Comparison of ENCODE assay signal across 8 cellular contexts in the genomic region with DNA sequence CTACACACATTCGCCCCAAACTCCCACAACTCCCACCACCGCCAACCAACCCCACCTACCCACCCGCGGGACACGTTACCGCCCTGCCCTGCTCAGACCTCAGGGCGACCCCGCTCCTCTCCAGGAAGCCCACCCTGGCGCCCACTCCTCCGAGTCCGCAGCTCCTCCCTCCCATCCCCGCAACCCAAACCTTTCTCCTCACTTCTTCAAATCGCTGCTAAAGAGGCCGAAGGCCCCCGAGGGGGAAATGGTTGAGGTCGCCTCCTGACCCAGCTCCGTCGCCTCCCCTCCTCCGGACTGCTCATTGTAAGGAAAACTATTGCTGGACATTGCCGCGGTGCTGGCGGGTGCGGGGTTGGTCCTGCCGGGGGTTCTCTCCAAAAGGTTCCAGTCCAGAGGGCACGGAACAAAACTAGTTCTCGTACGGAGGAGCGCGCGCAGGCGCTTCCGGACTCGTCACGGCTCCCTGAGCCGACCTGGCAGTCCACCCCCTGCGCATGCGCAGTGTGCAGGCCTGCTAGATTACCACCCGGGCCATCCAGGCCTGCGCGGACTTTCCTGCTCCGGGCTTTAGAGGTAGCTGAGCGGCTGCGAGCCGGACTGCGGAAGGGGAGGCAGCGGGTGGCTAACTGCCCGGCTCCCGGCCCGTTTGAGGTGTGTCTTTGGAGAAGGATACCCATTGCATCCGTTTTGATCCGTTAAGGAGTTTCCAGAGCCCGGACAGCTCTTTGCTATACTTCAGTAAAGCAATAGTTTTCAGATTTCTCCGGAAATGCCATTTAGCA. TPM values are rescaled to one million over a fixed set of nuclear protein-coding genes. Genes with fewer than 3 reads are reported as not detected.
DNase-seq lines count a peak whose midpoint lies in the region; ATAC-seq and TF ChIP-seq lines count a peak whose summit lies in the region.

A gene with protein sequence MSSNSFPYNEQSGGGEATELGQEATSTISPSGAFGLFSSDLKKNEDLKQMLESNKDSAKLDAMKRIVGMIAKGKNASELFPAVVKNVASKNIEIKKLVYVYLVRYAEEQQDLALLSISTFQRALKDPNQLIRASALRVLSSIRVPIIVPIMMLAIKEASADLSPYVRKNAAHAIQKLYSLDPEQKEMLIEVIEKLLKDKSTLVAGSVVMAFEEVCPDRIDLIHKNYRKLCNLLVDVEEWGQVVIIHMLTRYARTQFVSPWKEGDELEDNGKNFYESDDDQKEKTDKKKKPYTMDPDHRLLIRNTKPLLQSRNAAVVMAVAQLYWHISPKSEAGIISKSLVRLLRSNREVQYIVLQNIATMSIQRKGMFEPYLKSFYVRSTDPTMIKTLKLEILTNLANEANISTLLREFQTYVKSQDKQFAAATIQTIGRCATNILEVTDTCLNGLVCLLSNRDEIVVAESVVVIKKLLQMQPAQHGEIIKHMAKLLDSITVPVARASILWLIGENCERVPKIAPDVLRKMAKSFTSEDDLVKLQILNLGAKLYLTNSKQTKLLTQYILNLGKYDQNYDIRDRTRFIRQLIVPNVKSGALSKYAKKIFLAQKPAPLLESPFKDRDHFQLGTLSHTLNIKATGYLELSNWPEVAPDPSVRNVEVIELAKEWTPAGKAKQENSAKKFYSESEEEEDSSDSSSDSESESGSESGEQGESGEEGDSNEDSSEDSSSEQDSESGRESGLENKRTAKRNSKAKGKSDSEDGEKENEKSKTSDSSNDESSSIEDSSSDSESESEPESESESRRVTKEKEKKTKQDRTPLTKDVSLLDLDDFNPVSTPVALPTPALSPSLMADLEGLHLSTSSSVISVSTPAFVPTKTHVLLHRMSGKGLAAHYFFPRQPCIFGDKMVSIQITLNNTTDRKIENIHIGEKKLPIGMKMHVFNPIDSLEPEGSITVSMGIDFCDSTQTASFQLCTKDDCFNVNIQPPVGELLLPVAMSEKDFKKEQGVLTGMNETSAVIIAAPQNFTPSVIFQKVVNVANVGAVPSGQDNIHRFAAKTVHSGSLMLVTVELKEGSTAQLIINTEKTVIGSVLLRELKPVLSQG (minus strand): TSS at position 449 of the 785 bp plus-strand sequence. CDS start 119 bp downstream, at position 330.

- WGBS in lung, 2 donors: 0 to 1% methylated on average over 53 of the region's 53 CpGs

- ATAC-seq in lung (ENCODE audit: insufficient read depth, low FRiP score): peak; percentile 99

- POLR2A ChIA-PET in activated CD8-positive, alpha-beta memory T cell treated with anti-CD3 and anti-CD28 coated beads for 36 hours (lab: Charles Lee): interaction anchor here (0.6 to 3.3 kb wide), 5 partner anchors 38 to 690 kb away, joined by 3 to 53 read pairs (median 4); a partner anchor contains a TSS

- no peaks in the 10 kb centered on the region for H3K9me3 ChIP-seq in lung (ENCODE audit: control insufficient read depth in 2 of 2, insufficient read depth in 1 of 2, low read length in 1 of 2)

- H3K27ac ChIP-seq in lung (ENCODE audit: low read depth in 1 of 2, low read length in 1 of 2): peak within 1 kb of the TSS; percentile 96

- peaks cover 0 to 8% of the 10 kb centered on the region in 2 donors for H3K4me1 ChIP-seq in lung (ENCODE audit: control insufficient read depth in 2 of 2, insufficient read depth in 2 of 2, low read length in 2 of 2)

- H3K27me3 ChIP-seq in lung (ENCODE audit: control insufficient read depth, insufficient read depth): no peaks in the 10 kb centered on the region

- H3K36me3 ChIP-seq in lung (ENCODE audit: control insufficient read depth in 2 of 2, insufficient read depth in 2 of 2, low read length in 2 of 2): no peaks in the 10 kb centered on the region

- peak within 1 kb of the TSS; percentile 89 for H3K4me3 ChIP-seq in lung

- no peak for TF ChIP-seq CTCF in GM20000 (IDR thresholded peaks at IDR 0.05; ENCODE audit: extremely low read depth, missing control alignments)
- no peak for TF ChIP-seq CTCF in lung (IDR thresholded peaks at IDR 0.05; ENCODE audit: control extremely low read depth, extremely low read depth)

- CTCF ChIA-PET in activated CD8-positive, alpha-beta memory T cell treated with anti-CD3 and anti-CD28 coated beads for 36 hours (lab: Charles Lee): interaction anchor here (0.7 to 1.3 kb wide), 5 partner anchors 17 to 67 kb away, joined by 3 to 5 read pairs (median 3); a partner anchor contains a TSS

- DNase-seq in CMK (ENCODE audit: low read depth) (peak; percentile 88), GM20000 (ENCODE audit: low spot score) (peak; percentile 94), HT-29 (ENCODE audit: low spot score) (peak; percentile 100), NOMO-1 (lab: John Stamatoyannopoulos, UW; ENCODE audit: unreplicated experiment in 2 of 2) (peak; percentile 96), lung (ENCODE audit: low spot score) (peak; percentile 99)
- DNase-seq in effector CD8-positive, alpha-beta T cell (lab: John Stamatoyannopoulos, UW): peak; percentile 97
- peak; percentile 92 to 97 (median 97) for DNase-seq in stimulated activated CD4-positive, alpha-beta T cell treated with anti-CD3 and anti-CD28 coated beads, TNF-alpha, amount 100 ng/mL, for 4 hours (ENCODE audit: low read depth in 3 of 3)

RNA-seq across cellular contexts. Expression of the gene that starts here (rescaled TPM):
- total RNA-seq in HT-29 (2014; rRNA removed; shearing (Covaris generic)): 14.7 and 20.0 TPM in 2 replicates
- total RNA-seq in activated CD8-positive, alpha-beta memory T cell treated with anti-CD3 and anti-CD28 coated beads for 36 hours: 10 to 100 TPM; 39.7 to 40.3 TPM
- 10 to 100 TPM; 39.0 to 50.4 TPM for total RNA-seq in lung
- polyA plus RNA-seq in lung: 10 to 100 TPM; 26.4 to 27.6 TPM

Comparison
In these comparisons a context has a peak if more than half of its experiments do, and no peak if none do; other contexts are left out.
1. Peak in every context shown above with its lines: DNase-seq, ATAC-seq, H3K4me3 ChIP-seq and H3K27ac ChIP-seq.